Comparison of ENCODE assay signal across 14 cellular contexts in the genomic region with DNA sequence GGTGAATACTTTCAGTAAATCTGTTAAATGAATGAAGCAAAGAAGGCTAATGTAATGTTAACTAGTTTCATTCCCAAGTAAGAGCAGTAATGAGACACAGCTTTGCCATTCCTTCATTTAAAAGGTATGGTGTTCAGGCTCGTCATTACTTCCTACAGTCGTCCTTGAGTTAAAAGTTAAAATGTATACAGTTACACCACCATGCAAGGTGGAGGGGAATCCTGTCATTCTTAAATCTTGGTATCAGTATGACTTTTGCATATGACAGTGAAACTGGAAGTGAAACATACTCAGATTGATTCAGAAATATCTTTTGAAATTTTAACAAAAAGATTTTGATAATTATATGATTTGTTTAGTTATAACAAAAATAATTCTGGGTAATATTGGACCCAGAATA. TPM values are rescaled to one million over a fixed set of nuclear protein-coding genes. Genes with fewer than 3 reads are reported as not detected.
DNase-seq lines count a peak whose midpoint lies in the region; ATAC-seq and TF ChIP-seq lines count a peak whose summit lies in the region.
"Had no signal": no experiment of that assay in that cellular context is flagged by ENCODE, and none has a peak within 500 bp of the region (broad histone marks: within the 10 kb centered on the region; RNA-seq: fewer than 3 reads in every experiment).

No MANE protein-coding gene starts in this region.

- H3K79me2 ChIP-seq in PC-3 (ENCODE audit: low read length) = no peaks in the 10 kb centered on the region

- no TSS peak for BruUV-seq in PC-3 (replicated peaks; lab: Mats Ljungman, UMichigan)

- H3K4me2 ChIP-seq in PC-3 (ENCODE audit: low read length) = no peak overlapping the region

- H3K27me3 ChIP-seq in MG63 = no peaks in the 10 kb centered on the region
- H3K27me3 ChIP-seq in PC-3 (ENCODE audit: low read length) = no peaks in the 10 kb centered on the region
- H3K27me3 ChIP-seq: right lobe of liver had no signal

- no peaks in the 10 kb centered on the region for H3F3A ChIP-seq in PC-3 (ENCODE audit: low read length, unreplicated experiment)

- H3K4me3 ChIP-seq in MG63 (no peak overlapping the region), PC-3 (ENCODE audit: low read length) (no peak overlapping the region)
- H3K4me3 ChIP-seq: right lobe of liver had no signal

- intact Hi-C loops in PC-3 (cut with micrococcal nuclease) = no loop called here

- H3K36me3 ChIP-seq in MG63 (peaks cover 99% of the 10 kb centered on the region), PC-3 (ENCODE audit: low read depth, low read length) (peaks cover 87% of the 10 kb centered on the region)

- H3K9me2 ChIP-seq in PC-3 (replicated peaks; ENCODE audit: low read length) = no peaks in the 10 kb centered on the region

- H3K4me1 ChIP-seq in PC-3 (ENCODE audit: insufficient read depth, low read length) = no peaks in the 10 kb centered on the region
- H3K4me1 ChIP-seq: right lobe of liver had no signal

- H3K9me3 ChIP-seq in MG63 = no peaks in the 10 kb centered on the region
- no peaks in the 10 kb centered on the region for H3K9me3 ChIP-seq in PC-3 (ENCODE audit: low read length)
- H3K9me3 ChIP-seq: right lobe of liver had no signal

- H3K27ac ChIP-seq in PC-3 (ENCODE audit: low read length) = no peak overlapping the region
- H3K27ac ChIP-seq: C4-2B, right lobe of liver, VCaP had no signal

- POLR2A ChIA-PET in PC-3 (lab: Charles Lee; ENCODE audit: unreplicated experiment) = no interaction called here

- H3K9ac ChIP-seq in PC-3 (ENCODE audit: low read length) = no peak overlapping the region

- peak; percentile 96 for ATAC-seq in GM18505 (IDR thresholded peaks at IDR 0.05; ENCODE audit: unreplicated experiment)
- peak; percentile 88 for ATAC-seq in GM19397 (IDR thresholded peaks at IDR 0.05; ENCODE audit: unreplicated experiment)
- ATAC-seq in HG02870 (IDR thresholded peaks at IDR 0.05; ENCODE audit: unreplicated experiment) = peak; percentile 98
- peak; percentile 99 for ATAC-seq in HG03565 (IDR thresholded peaks at IDR 0.05; ENCODE audit: unreplicated experiment)
- no peak for ATAC-seq in PC-3
- ATAC-seq: right lobe of liver had no signal

- DNase-seq in MG63 (no peak), SW 1271 (lab: John Stamatoyannopoulos, UW) (no peak), dermis blood vessel endothelial cell (no peak), PC-3 (no peak)
- DNase-seq: NCI-H146, right lobe of liver had no signal

- no peak overlapping the region for H2AFZ ChIP-seq in PC-3 (ENCODE audit: low read length)

- TF ChIP-seq CTCF in PC-3 (conservative IDR thresholded peaks at IDR 0.05; ENCODE audit: low read depth, low read length) = no peak

- CTCF ChIA-PET in PC-3 (lab: Charles Lee) = no interaction called here

- TF ChIP-seq POLR2A in GM18505 (IDR thresholded peaks at IDR 0.05; ENCODE audit: borderline replicate concordance, extremely low read depth, insufficient read depth, insufficient read length) = no peak

- no peaks in the 10 kb centered on the region for H4K20me1 ChIP-seq in PC-3 (ENCODE audit: low read length)

RNA-seq across cellular contexts. Expression of a gene that starts 25.9 kb away (rescaled TPM):
- 60.8 and 74.4 TPM in 2 replicates for total RNA-seq in MG63 (2014; rRNA removed; shearing (Covaris generic); ENCODE audit: low replicate concordance)
- total RNA-seq in dermis blood vessel endothelial cell (25.9 and 30.7 TPM in 2 replicates), PC-3 (2014; rRNA removed) (64.9 and 68.3 TPM in 2 replicates)

RNA-seq across cellular contexts. Expression of a gene that starts 26.0 kb away (rescaled TPM):
- total RNA-seq in MG63 (2014; rRNA removed; shearing (Covaris generic); ENCODE audit: low replicate concordance) = 16.0 and 42.9 TPM in 2 replicates
- total RNA-seq in dermis blood vessel endothelial cell (13.7 and 14.3 TPM in 2 replicates), PC-3 (2014; rRNA removed) (9.2 and 16.5 TPM in 2 replicates)

RNA-seq across cellular contexts. Expression of a gene that starts 43.9 kb away (rescaled TPM):
- not detected in 2 replicates for total RNA-seq in MG63 (2014; rRNA removed; shearing (Covaris generic); ENCODE audit: low replicate concordance)
- total RNA-seq in dermis blood vessel endothelial cell (not detected in 2 replicates), PC-3 (2014; rRNA removed) (0.58 TPM in 1 of 2 replicates, not detected in the other)
- total RNA-seq: HT-29, OCI-LY7 had no signal
